8 cellular contexts compared by ENCODE assay signal in the genomic region with DNA sequence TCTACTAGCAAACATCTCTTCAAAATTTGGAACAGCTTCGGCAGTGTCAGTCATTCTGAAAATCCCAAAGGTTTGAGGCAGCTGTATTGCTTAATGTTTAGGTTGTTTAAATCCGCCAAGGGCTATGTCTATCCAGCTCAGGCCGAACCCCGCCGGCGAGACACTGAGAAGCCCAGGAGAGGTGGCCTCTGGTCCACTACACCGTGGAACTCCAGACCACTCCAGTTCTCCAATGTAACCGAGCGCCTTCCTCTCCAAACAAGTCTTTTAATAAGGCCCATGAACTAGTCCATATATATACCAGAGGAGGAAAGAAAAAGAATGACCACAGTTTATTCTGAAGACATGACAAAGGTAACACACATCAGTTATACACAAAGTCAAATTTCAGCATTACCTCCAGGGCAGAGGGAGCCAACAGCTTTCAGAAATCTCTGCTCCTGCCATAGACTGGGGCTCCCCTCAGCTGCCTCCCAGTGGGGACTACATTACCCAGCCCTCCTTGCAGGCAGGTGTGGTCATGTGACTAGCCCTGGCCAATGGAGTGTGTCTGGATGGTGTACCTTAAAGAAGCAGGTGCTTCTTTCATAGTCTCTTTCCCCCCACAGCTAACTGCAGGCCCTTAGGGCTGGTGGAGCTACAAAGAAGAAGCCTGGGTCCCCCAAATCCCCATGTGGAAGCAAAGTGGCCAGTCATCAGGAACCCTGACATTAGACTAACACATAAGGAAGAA. TPM values are rescaled to one million over a fixed set of nuclear protein-coding genes. Genes with fewer than 3 reads are reported as not detected.
DNase-seq lines count a peak whose midpoint lies in the region; ATAC-seq and TF ChIP-seq lines count a peak whose summit lies in the region.

RAMACL (minus strand) TSS at position 255 of the 733 bp plus-strand sequence; CDS start at position 54, 201 bp downstream.

- WGBS in body of pancreas, 2 donors = 96 to 97% methylated on average over 9 of the region's 9 CpGs

- H3K4me1 ChIP-seq in OCI-LY7 (ENCODE audit: insufficient read depth, low read length, poor library complexity, severe bottlenecking) (peaks cover 35% of the 10 kb centered on the region), body of pancreas (no peaks in the 10 kb centered on the region)

- intact Hi-C loops in OCI-LY7 (cut with micrococcal nuclease; ENCODE audit: unreplicated experiment) = loop anchor here (5.0 kb wide), 1 partner anchor 124 kb away; no protein-coding TSS in a partner anchor
- intact Hi-C loops in body of pancreas (cut with DNase I) = no loop called here

- TF ChIP-seq CTCF in OCI-LY7 (conservative IDR thresholded peaks at IDR 0.05; ENCODE audit: low read length) (no peak), body of pancreas (IDR thresholded peaks at IDR 0.05) (no peak)

- no TSS peak for BruUV-seq in OCI-LY7 (replicated peaks; lab: Mats Ljungman, UMichigan)

- H3K36me3 ChIP-seq in OCI-LY7 (ENCODE audit: insufficient read depth, low read length) (no peaks in the 10 kb centered on the region), body of pancreas (replicated peaks in 1 of 2; ENCODE audit: insufficient read depth in 1 of 2, low read depth in 2 of 2) (no peaks in the 10 kb centered on the region)

- no peaks in the 10 kb centered on the region for H3K79me2 ChIP-seq in OCI-LY7 (ENCODE audit: insufficient read depth, low read depth, low read length)

- CTCF ChIA-PET in OCI-LY7 (lab: Charles Lee; ENCODE audit: unreplicated experiment) = no interaction called here

- H3K4me3 ChIP-seq in OCI-LY7 (ENCODE audit: low read depth, low read length, poor library complexity, severe bottlenecking) (no peak within 1 kb of the TSS), body of pancreas (no peak within 1 kb of the TSS)

- DNase-seq in 8988T (peak; percentile 79), OCI-LY7 (ENCODE audit: low spot score) (peak; percentile 88), body of pancreas (peak in 3 of 4 donors; percentile 34 to 62 (median 45)), KBM-7 (no peak), DMS114 treated with DMSO at 0.1 percent for 48 hours (lab: John Stamatoyannopoulos, UW; ENCODE audit: unreplicated experiment) (no peak)
- DNase-seq in stimulated activated CD4-positive, alpha-beta T cell treated with anti-CD3 and anti-CD28 coated beads, Interleukin-15, amount 100 ng/mL, for 48 hours (ENCODE audit: low read depth in 2 of 2) = peak; percentile 20 to 25

- no peaks in the 10 kb centered on the region for H3K9me2 ChIP-seq in OCI-LY7 (ENCODE audit: insufficient read depth, low read length)

- H2AFZ ChIP-seq in OCI-LY7 (ENCODE audit: low read length) = peak within 1 kb of the TSS; percentile 42

- no peaks in the 10 kb centered on the region for H3K27me3 ChIP-seq in body of pancreas

- no peaks in the 10 kb centered on the region for H4K20me1 ChIP-seq in OCI-LY7 (ENCODE audit: insufficient read depth, low read length)

- ATAC-seq in GM18520 (IDR thresholded peaks at IDR 0.05; ENCODE audit: unreplicated experiment) (peak; percentile 36), HG02870 (IDR thresholded peaks at IDR 0.05; ENCODE audit: unreplicated experiment) (peak; percentile 76), body of pancreas (peak; percentile 62)

- no peak for TF ChIP-seq POLR2A in body of pancreas (IDR thresholded peaks at IDR 0.05)

- H3K9me3 ChIP-seq in OCI-LY7 (ENCODE audit: low read length) = no peaks in the 10 kb centered on the region
- no peaks in the 10 kb centered on the region for H3K9me3 ChIP-seq in body of pancreas

- POLR2A ChIA-PET in OCI-LY7 (lab: Charles Lee) = interaction anchor here (0.5 kb wide), 1 partner anchor 196 kb away, joined by 3 read pairs; no protein-coding TSS in a partner anchor

- H3K27ac ChIP-seq in OCI-LY7 (ENCODE audit: low read depth, low read length, poor library complexity, severe bottlenecking) (peak within 1 kb of the TSS; percentile 93), body of pancreas (no peak within 1 kb of the TSS)

- peak within 1 kb of the TSS; percentile 79 for H3K4me2 ChIP-seq in OCI-LY7 (ENCODE audit: low read length)

- in situ Hi-C loops in KBM-7 (cut with MboI; ENCODE audit: low pct_unique_long_range_greater_than_20kb, low sequenced_read_pairs) = no loop called here

RNA-seq across cellular contexts. Expression of gene RAMACL, which starts in this region (rescaled TPM):
- 0.41 TPM in 1 of 2 replicates, not detected in the other for total RNA-seq in OCI-LY7 (2014; rRNA removed; shearing (Covaris generic))
- 0.30 and 0.33 TPM in 2 replicates for total RNA-seq in OCI-LY7 (2022)
- 10 to 100 TPM in 1 of 2 donors, under 1 TPM in 1; 0.99 to 10.9 TPM for total RNA-seq in body of pancreas

Comparison
In these comparisons a context has a peak if more than half of its experiments do, and no peak if none do; other contexts are left out.
1. Peak in DNase-seq, H3K27ac ChIP-seq and H3K4me2 ChIP-seq in OCI-LY7; RNA of the gene not detected or under 1 TPM.
2. DNase-seq: peak in 8988T (single experiment), body of pancreas (3 of 4) and stimulated activated CD4-positive, alpha-beta T cell treated with anti-CD3 and anti-CD28 coated beads, Interleukin-15, amount 100 ng/mL, for 48 hours (2 of 2); none in KBM-7 (single experiment) and DMS114 treated with DMSO at 0.1 percent for 48 hours (single experiment).
3. Peak in every context shown above with its lines, with median percentiles within 50 percentile points of each other: ATAC-seq.